32 cellular contexts compared by ENCODE assay signal in the genomic region with DNA sequence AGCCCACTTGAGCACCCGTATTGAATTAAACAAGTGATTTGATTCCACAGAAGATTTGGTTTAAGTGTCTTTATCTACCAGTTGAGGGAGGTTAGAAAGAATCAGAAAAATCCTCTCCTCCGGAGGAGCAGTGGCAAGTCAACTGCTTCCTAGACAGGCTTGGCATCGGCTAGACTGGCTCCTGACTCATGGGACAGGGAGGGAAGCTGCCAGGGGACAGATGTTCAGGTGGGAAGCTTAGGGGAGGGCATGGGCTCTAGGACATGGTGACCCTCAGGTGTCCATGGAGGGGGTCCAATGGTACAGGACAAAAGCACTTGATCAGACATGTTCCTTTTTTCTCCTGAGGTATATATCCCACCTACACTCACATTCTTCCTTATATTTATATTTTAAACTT.
DNase-seq lines count a peak whose midpoint lies in the region; ATAC-seq and TF ChIP-seq lines count a peak whose summit lies in the region.
"Had no signal": no experiment of that assay in that cellular context is flagged by ENCODE, and none has a peak within 500 bp of the region (broad histone marks: within the 10 kb centered on the region; RNA-seq: fewer than 3 reads in every experiment).

No MANE protein-coding gene starts in this region.

- peaks cover 96% of the 10 kb centered on the region for H3K36me3 Mint-ChIP-seq in activated T-cell treated with anti-CD3 and anti-CD28 coated beads, Interleukin-2, amount 50 U/mL, for 24 hours (ENCODE audit: low read depth)
- H3K36me3 Mint-ChIP-seq in CD4-positive, alpha-beta T cell (ENCODE audit: low read depth): peaks cover 99% of the 10 kb centered on the region
- H3K36me3 Mint-ChIP-seq in T-cell: peaks cover 81% of the 10 kb centered on the region

- intact Hi-C loops in CD4-positive, alpha-beta T cell (cut with DNase I, micrococcal nuclease): no loop called here

- no peaks in the 10 kb centered on the region for H3K9me3 Mint-ChIP-seq in activated T-cell treated with anti-CD3 and anti-CD28 coated beads, Interleukin-2, amount 50 U/mL, for 24 hours
- no peaks in the 10 kb centered on the region for H3K9me3 Mint-ChIP-seq in CD4-positive, alpha-beta T cell
- no peaks in the 10 kb centered on the region for H3K9me3 Mint-ChIP-seq in T-cell
- H3K9me3 Mint-ChIP-seq: activated CD4-positive, alpha-beta memory T cell treated with anti-CD3 and anti-CD28 coated beads, Interleukin-2, amount 10 ng/mL, durations not matched to agents 7 days and 5 days; CD4-positive, CD25-positive, alpha-beta regulatory T cell; stimulated activated naive CD8-positive, alpha-beta T cell treated with anti-CD3 and anti-CD28 coated beads, Interleukin-15, Interleukin-2, amounts not matched to agents 100 ng/mL and 50 ng/mL, for 24 hours had no signal

- POLR2A ChIA-PET in CD4-positive, alpha-beta T cell (lab: Charles Lee): no interaction called here
- POLR2A ChIA-PET in T-cell (lab: Charles Lee): no interaction called here

- H3K27ac Mint-ChIP-seq in activated T-cell treated with anti-CD3 and anti-CD28 coated beads, Interleukin-2, amount 50 U/mL, for 24 hours: peak overlapping the region; percentile 57
- H3K27ac Mint-ChIP-seq in CD4-positive, alpha-beta T cell: peak overlapping the region; percentile 33
- H3K27ac Mint-ChIP-seq in T-cell: peak overlapping the region; percentile 14 to 23
- H3K27ac Mint-ChIP-seq: activated CD4-positive, alpha-beta memory T cell treated with anti-CD3 and anti-CD28 coated beads, Interleukin-2, amount 10 ng/mL, durations not matched to agents 7 days and 5 days; stimulated activated naive CD8-positive, alpha-beta T cell treated with anti-CD3 and anti-CD28 coated beads, Interleukin-15, Interleukin-2, amounts not matched to agents 100 ng/mL and 50 ng/mL, for 24 hours had no signal

- CTCF ChIA-PET in CD4-positive, alpha-beta T cell (lab: Charles Lee): no interaction called here
- CTCF ChIA-PET in T-cell (lab: Charles Lee): interaction anchor here (0.6 to 1.4 kb wide), 3 partner anchors 11 to 864 kb away, joined by 3 read pairs; no protein-coding TSS in a partner anchor

- peaks cover 4% of the 10 kb centered on the region for H3K4me1 Mint-ChIP-seq in activated T-cell treated with anti-CD3 and anti-CD28 coated beads, Interleukin-2, amount 50 U/mL, for 24 hours (ENCODE audit: low read depth)
- no peaks in the 10 kb centered on the region for H3K4me1 Mint-ChIP-seq in CD4-positive, alpha-beta T cell (ENCODE audit: low read depth)
- H3K4me1 Mint-ChIP-seq in T-cell: no peaks in the 10 kb centered on the region

- DNase-seq in activated T-cell treated with anti-CD3 and anti-CD28 coated beads, Interleukin-2, amount 50 U/mL, for 24 hours: no peak
- DNase-seq in activated T-cell treated with anti-CD3 and anti-CD28 coated beads for 4 hours: no peak
- DNase-seq in CD4-positive, alpha-beta T cell: no peak
- no peak for DNase-seq in T-cell
- DNase-seq in iris pigment epithelial cell (ENCODE audit: low read depth): peak; percentile 27
- no peak for DNase-seq in activated CD4-positive, CD25-positive, alpha-beta regulatory T cell treated with anti-CD3 and anti-CD28 coated beads, Interleukin-2, amount 50 U/mL, for 72 hours
- no peak for DNase-seq in HuH-7.5 (ENCODE audit: low spot score)
- DNase-seq: activated CD4-positive, alpha-beta memory T cell treated with anti-CD3 and anti-CD28 coated beads, Interleukin-2, amount 10 ng/mL, durations not matched to agents 7 days and 5 days; activated effector memory CD4-positive, alpha-beta T cell treated with anti-CD3 and anti-CD28 coated beads, Interleukin-2, amount 50 U/mL, for 16 hours; amniotic stem cell; CD4-positive, CD25-positive, alpha-beta regulatory T cell; effector CD4-positive, alpha-beta T cell; hippocampal formation; KG1; left cardiac atrium; MG63; NCI-H1417; NCI-H2029 treated with DMSO at 0.1 percent for 48 hours; NCI-H345; NCI-H748 treated with DMSO at 0.1 percent for 48 hours; posterior cingulate gyrus; right cardiac atrium; Right ventricle myocardium superior; T-helper 2 cell; testis had no signal

- TF ChIP-seq CTCF in CD4-positive, alpha-beta T cell (IDR thresholded peaks at IDR 0.05): no peak

- no peak for ATAC-seq in CD4-positive, alpha-beta T cell (ENCODE audit: poor library complexity)
- ATAC-seq in T-cell (replicated peaks in 1 of 4): no peak
- no peak for ATAC-seq in GM18498 (IDR thresholded peaks at IDR 0.05; ENCODE audit: unreplicated experiment)
- ATAC-seq: activated CD4-positive, CD25-positive, alpha-beta regulatory T cell treated with anti-CD3 and anti-CD28 coated beads, Interleukin-2, amount 50 U/mL, for 24 hours; Panc1 had no signal

- H3K27ac ChIP-seq in CD4-positive, alpha-beta T cell (ENCODE audit: low read depth, low read length): no peak overlapping the region
- H3K27ac ChIP-seq: epithelial cell of prostate, testis had no signal

- no peaks in the 10 kb centered on the region for H3K9me3 ChIP-seq in CD4-positive, alpha-beta T cell (ENCODE audit: control insufficient read depth, low read length)
- H3K9me3 ChIP-seq: breast epithelium, HAP-1, MG63, testis had no signal

- H3K27me3 ChIP-seq in CD4-positive, alpha-beta T cell (ENCODE audit: control insufficient read depth, insufficient read depth, low read length): no peaks in the 10 kb centered on the region
- H3K27me3 ChIP-seq: breast epithelium, MG63, testis had no signal

- no peaks in the 10 kb centered on the region for H3K27me3 Mint-ChIP-seq in activated T-cell treated with anti-CD3 and anti-CD28 coated beads, Interleukin-2, amount 50 U/mL, for 24 hours
- no peaks in the 10 kb centered on the region for H3K27me3 Mint-ChIP-seq in CD4-positive, alpha-beta T cell
- no peaks in the 10 kb centered on the region for H3K27me3 Mint-ChIP-seq in T-cell
- H3K27me3 Mint-ChIP-seq: activated CD4-positive, alpha-beta memory T cell treated with anti-CD3 and anti-CD28 coated beads, Interleukin-2, amount 10 ng/mL, durations not matched to agents 7 days and 5 days; CD4-positive, CD25-positive, alpha-beta regulatory T cell; stimulated activated naive CD8-positive, alpha-beta T cell treated with anti-CD3 and anti-CD28 coated beads, Interleukin-15, Interleukin-2, amounts not matched to agents 100 ng/mL and 50 ng/mL, for 24 hours had no signal

- no peak overlapping the region for H3K4me3 Mint-ChIP-seq in activated T-cell treated with anti-CD3 and anti-CD28 coated beads, Interleukin-2, amount 50 U/mL, for 24 hours
- H3K4me3 Mint-ChIP-seq in CD4-positive, alpha-beta T cell: no peak overlapping the region
- H3K4me3 Mint-ChIP-seq in T-cell: no peak overlapping the region
- H3K4me3 Mint-ChIP-seq: activated CD4-positive, alpha-beta memory T cell treated with anti-CD3 and anti-CD28 coated beads, Interleukin-2, amount 10 ng/mL, durations not matched to agents 7 days and 5 days; stimulated activated naive CD8-positive, alpha-beta T cell treated with anti-CD3 and anti-CD28 coated beads, Interleukin-15, Interleukin-2, amounts not matched to agents 100 ng/mL and 50 ng/mL, for 24 hours had no signal
